21 cellular contexts compared by ENCODE assay signal in the genomic region with DNA sequence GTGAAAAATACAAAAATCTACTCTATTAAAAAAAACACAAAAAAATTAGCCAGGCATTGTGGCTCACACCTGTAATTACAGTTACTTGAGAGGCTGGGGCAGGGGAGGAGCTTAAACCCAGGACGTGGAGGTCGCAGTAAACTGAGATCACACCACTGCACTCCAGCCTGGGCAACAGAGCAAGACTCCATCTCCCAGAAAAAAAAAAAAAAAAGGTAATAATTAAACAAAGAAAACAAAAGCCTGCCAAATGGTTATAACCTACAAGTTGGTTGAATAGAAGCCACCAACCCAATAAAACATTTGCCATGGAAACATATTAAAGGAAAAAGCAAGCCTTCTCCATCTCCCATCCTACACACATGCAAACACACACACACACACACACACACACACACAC.
"Had no signal": no experiment of that assay in that cellular context is flagged by ENCODE, and none has a peak within 500 bp of the region (broad histone marks: within the 10 kb centered on the region; RNA-seq: fewer than 3 reads in every experiment).

No MANE protein-coding gene starts in this region.

- H3K27me3 ChIP-seq: left lung, suprapubic skin, thyroid gland had no signal

- H3K4me1 Mint-ChIP-seq: mesothelial cell of epicardium, nephron had no signal

- H3K27ac ChIP-seq: lower lobe of right lung, suprapubic skin, thyroid gland had no signal

- H3K4me3 ChIP-seq: heart right ventricle, left lung, lower lobe of right lung, smooth muscle cell, suprapubic skin, thyroid gland had no signal

- DNase-seq: effector memory CD4-positive, alpha-beta T cell; heart right ventricle; hypothalamus; kidney glomerular epithelial cell; left lung; lower lobe of right lung; right cardiac atrium; stimulated activated CD4-positive, alpha-beta T cell treated with anti-CD3 and anti-CD28 coated beads, Interleukin-2, amount 100 ng/mL, for 48 hours; stimulated activated naive CD8-positive, alpha-beta T cell treated with anti-CD3 and anti-CD28 coated beads, Interleukin-15, Interleukin-2, amounts not matched to agents 100 U/mL and 50 U/mL, for 24 hours; thyroid gland had no signal

- H3K4me1 ChIP-seq: lower lobe of right lung, suprapubic skin, thyroid gland had no signal

- H3K4me3 Mint-ChIP-seq: memory B cell, mesothelial cell of epicardium, nephron, type B pancreatic cell had no signal

- H3K36me3 ChIP-seq: heart right ventricle, left lung, lower lobe of right lung, suprapubic skin, thyroid gland had no signal

- H3K27ac Mint-ChIP-seq: memory B cell, mesothelial cell of epicardium, nephron, type B pancreatic cell had no signal

- H3K36me3 Mint-ChIP-seq: memory B cell, mesothelial cell of epicardium, type B pancreatic cell had no signal

- H3K9me3 ChIP-seq: heart right ventricle, left lung, lower lobe of right lung, suprapubic skin, thyroid gland had no signal

- H3K9me3 Mint-ChIP-seq: memory B cell, mesothelial cell of epicardium, nephron, type B pancreatic cell had no signal

- FAIRE-seq: endometrium, frontal cortex, islet of Langerhans, urothelium cell line had no signal

- ATAC-seq: esophagus mucosa; heart right ventricle; left lung; lower lobe of right lung; right cardiac atrium; stimulated activated naive CD8-positive, alpha-beta T cell treated with anti-CD3 and anti-CD28 coated beads, Interleukin-15, Interleukin-2, amounts not matched to agents 100 U/mL and 50 U/mL, for 24 hours had no signal
